In genomic region chr16:71526111-71526998, GRCh38 we compare ENCODE assay signal across 10 cellular contexts. TPM values are rescaled to one million over a fixed set of nuclear protein-coding genes. Genes with fewer than 3 reads are reported as not detected.
DNase-seq lines count a peak whose midpoint lies in the region; ATAC-seq, FAIRE-seq and TF ChIP-seq lines count a peak whose summit lies in the region.
"Had no signal": no experiment of that assay in that cellular context is flagged by ENCODE, and none has a peak within 500 bp of the region (broad histone marks: within the 10 kb centered on the region; RNA-seq: fewer than 3 reads in every experiment).

CHST4 (plus strand) TSS chr16:71526426; CDS start chr16:71536678, 10,252 bp downstream.

- H3K4me3 ChIP-seq in bronchial epithelial cell (ENCODE audit: low read depth, low read length) (no peak within 1 kb of the TSS), pancreas (peak within 1 kb of the TSS in 1 of 4 donors; percentile 20), MM.1S (ENCODE audit: low read length) (no peak within 1 kb of the TSS), colonic mucosa (no peak within 1 kb of the TSS)
- H3K4me3 ChIP-seq: heart left ventricle had no signal

- DNase-seq in NCI-H2107 treated with DMSO at 0.1 percent for 48 hours (lab: John Stamatoyannopoulos, UW; ENCODE audit: unreplicated experiment), result peak; percentile 96
- peak; percentile 71 for DNase-seq in bronchial epithelial cell (ENCODE audit: low read depth)
- no peak for DNase-seq in pancreas
- no peak for DNase-seq in MM.1S
- DNase-seq in colonic mucosa, result no peak
- no peak for DNase-seq in NCI-H2081 treated with DMSO at 0.1 percent for 48 hours (lab: John Stamatoyannopoulos, UW)
- DNase-seq in activated gamma-delta T cell (lab: John Stamatoyannopoulos, UW), result no peak
- DNase-seq: heart left ventricle had no signal

- intact Hi-C loops in pancreas (cut with DNase I) (no loop called here), colonic mucosa (cut with DNase I) (no loop called here)

- FAIRE-seq in bronchial epithelial cell (lab: Jason Lieb, UNC), result no peak
- FAIRE-seq in pancreas (lab: Jason Lieb, UNC), result no peak

- no peak within 1 kb of the TSS for H3K4me2 ChIP-seq in MM.1S (ENCODE audit: low read depth, low read length)
- H3K4me2 ChIP-seq: KMS-11 had no signal

- H3F3A ChIP-seq in MM.1S (ENCODE audit: insufficient read depth, low read length), result no peaks in the 10 kb centered on the region

- H3K36me3 ChIP-seq in bronchial epithelial cell (ENCODE audit: control insufficient read depth, insufficient read depth, low read length) (no peaks in the 10 kb centered on the region), pancreas (no peaks in the 10 kb centered on the region), MM.1S (replicated peaks; ENCODE audit: insufficient read depth, low read length) (no peaks in the 10 kb centered on the region), colonic mucosa (no peaks in the 10 kb centered on the region)
- H3K36me3 ChIP-seq: heart left ventricle had no signal

- H3K4me1 ChIP-seq in pancreas, result no peaks in the 10 kb centered on the region
- no peaks in the 10 kb centered on the region for H3K4me1 ChIP-seq in MM.1S (ENCODE audit: low read length)
- H3K4me1 ChIP-seq in colonic mucosa, result no peaks in the 10 kb centered on the region

- H2AFZ ChIP-seq in MM.1S (ENCODE audit: low read length), result no peak within 1 kb of the TSS

- H3K27ac ChIP-seq in pancreas (peak within 1 kb of the TSS in 2 of 4 donors; percentile 25 to 47), MM.1S (ENCODE audit: low read length) (no peak within 1 kb of the TSS), colonic mucosa (no peak within 1 kb of the TSS)
- H3K27ac ChIP-seq: heart left ventricle, KMS-11 had no signal

- H3K79me2 ChIP-seq in MM.1S (ENCODE audit: low read length), result no peaks in the 10 kb centered on the region

- H3K9me3 ChIP-seq in pancreas (no peaks in the 10 kb centered on the region), MM.1S (replicated peaks; ENCODE audit: insufficient read depth, low read length) (no peaks in the 10 kb centered on the region), colonic mucosa (no peaks in the 10 kb centered on the region)
- H3K9me3 ChIP-seq: heart left ventricle had no signal

- H3K9me2 ChIP-seq in MM.1S (replicated peaks; ENCODE audit: insufficient read depth, low read length), result no peaks in the 10 kb centered on the region

- no peak within 1 kb of the TSS for H3K9ac ChIP-seq in MM.1S (ENCODE audit: low read length)
- H3K9ac ChIP-seq in colonic mucosa (ENCODE audit: low read depth in 2 of 2, low read length in 2 of 2), result no peak within 1 kb of the TSS
- H3K9ac ChIP-seq: KMS-11 had no signal

- no peaks in the 10 kb centered on the region for H4K20me1 ChIP-seq in MM.1S (ENCODE audit: insufficient read depth, low read length)

- TF ChIP-seq CTCF in bronchial epithelial cell (IDR thresholded peaks at IDR 0.05; ENCODE audit: insufficient read depth, low read length, severe bottlenecking) (no peak), pancreas (IDR thresholded peaks at IDR 0.05) (no peak), MM.1S (IDR thresholded peaks at IDR 0.05; ENCODE audit: low read length) (no peak), colonic mucosa (IDR thresholded peaks at IDR 0.05) (no peak)

- peak; percentile 46 for ATAC-seq in GM18499 (IDR thresholded peaks at IDR 0.05; ENCODE audit: insufficient read depth, unreplicated experiment)
- ATAC-seq in pancreas, result peak in 3 of 4 donors; percentile 29 to 76 (median 67)

- H3K27me3 ChIP-seq in bronchial epithelial cell (ENCODE audit: control insufficient read depth, insufficient read depth, low read length), result no peaks in the 10 kb centered on the region
- H3K27me3 ChIP-seq in pancreas, result no peaks in the 10 kb centered on the region
- H3K27me3 ChIP-seq in MM.1S (replicated peaks; ENCODE audit: insufficient read depth, low read length), result no peaks in the 10 kb centered on the region
- no peaks in the 10 kb centered on the region for H3K27me3 ChIP-seq in colonic mucosa

- WGBS in pancreas, 2 donors, result 37 to 44% methylated on average over 11 of the region's 11 CpGs

RNA-seq across cellular contexts. Expression of gene CHST4, which starts in this region (rescaled TPM):
- total RNA-seq in bronchial epithelial cell, result under 0.01 and 0.26 TPM in 2 replicates
- 10 to 100 TPM in 1 of 6 donors, 1 to 10 TPM in 5; 2.6 to 17.2 (median 5.3) TPM for total RNA-seq in pancreas
- polyA plus RNA-seq in pancreas, result 1 to 10 TPM; 5.8 to 7.8 TPM
- under 1 TPM in 1 of 2 donors, not detected in 1; 0.44 TPM for total RNA-seq in colonic mucosa
- polyA plus RNA-seq: heart left ventricle had no signal

Comparison
In these comparisons a context has a peak if more than half of its experiments do, and no peak if none do; other contexts are left out.
1. Peak in DNase-seq in bronchial epithelial cell; RNA of the gene not detected or under 1 TPM.